In genomic region chr17:43456661-43457361, GRCh38 we compare ENCODE assay signal across 1 cellular context.
A peak's percentile ranks its signal among the peaks of the same experiment; 100 is the strongest.
TF ChIP-seq lines count a peak whose summit lies in the region.

No MANE protein-coding gene starts in this region.

TF ChIP-seq in HepG2, 621 proteins besides CTCF, POLR2A, EP300 and RAD21 (continued from another document and continues in another):
- TF ChIP-seq ESRRA (CRISPR knock-in tag; IDR thresholded peaks at IDR 0.05; ENCODE audit: low read depth) (peak; percentile 97), NBN (conservative IDR thresholded peaks at IDR 0.05) (no peak), ZNF737 (CRISPR knock-in tag; IDR thresholded peaks at IDR 0.05; ENCODE audit: borderline replicate concordance) (no peak), ZBTB39 (CRISPR knock-in tag; IDR thresholded peaks at IDR 0.05) (peak; percentile 93; the same call in 1 of the 2 replicates), ZNF691 (CRISPR knock-in tag; IDR thresholded peaks at IDR 0.05; ENCODE audit: borderline replicate concordance, low read depth) (peak; percentile 98), SP1 (IDR thresholded peaks at IDR 0.05) (no peak), SP1 (CRISPR knock-in tag; IDR thresholded peaks at IDR 0.05) (peak; percentile 45; the same call in 1 of the 2 replicates), ZNF30 (CRISPR knock-in tag; IDR thresholded peaks at IDR 0.05) (no peak), ZNF407 (CRISPR knock-in tag; IDR thresholded peaks at IDR 0.05; ENCODE audit: not compliant biosample characterization) (no peak), ZNF646 (CRISPR knock-in tag; IDR thresholded peaks at IDR 0.05) (peak; percentile 56; the same call in 1 of the 2 replicates), PAF1 (CRISPR knock-in tag; IDR thresholded peaks at IDR 0.05) (no peak), TEAD3 (CRISPR knock-in tag; optimal IDR thresholded peaks at IDR 0.05; ENCODE audit: borderline replicate concordance) (peak; percentile 87), SIN3B (IDR thresholded peaks at IDR 0.05; ENCODE audit: low read length) (0 out of 2 replicates have a peak, but pooled peaks have one; percentile 16), ZNF792 (CRISPR knock-in tag; IDR thresholded peaks at IDR 0.05) (peak; percentile 95), ZNF878 (CRISPR knock-in tag; IDR thresholded peaks at IDR 0.05) (peak; percentile 87), BCL6 (CRISPR knock-in tag; IDR thresholded peaks at IDR 0.05) (peak; percentile 97), FOXP4 (CRISPR knock-in tag; IDR thresholded peaks at IDR 0.05) (peak; percentile 99), ZBTB8A (CRISPR knock-in tag; IDR thresholded peaks at IDR 0.05; ENCODE audit: borderline replicate concordance, low read depth) (no peak), ZNF619 (CRISPR knock-in tag; IDR thresholded peaks at IDR 0.05) (no peak), YY1 (IDR thresholded peaks at IDR 0.05; ENCODE audit: insufficient read depth, insufficient replicate concordance, low read depth, low read length) (peak; percentile 37), HMGXB4 (CRISPR knock-in tag; IDR thresholded peaks at IDR 0.05; ENCODE audit: borderline replicate concordance in 1 of 2, low read depth in 1 of 2) (peak; percentile 55 to 81; a peak in 3 of 4 replicates), RAD51 (IDR thresholded peaks at IDR 0.05; ENCODE audit: borderline replicate concordance) (peak; percentile 17; the same call in 1 of the 2 replicates), ZNF577 (CRISPR knock-in tag; IDR thresholded peaks at IDR 0.05; ENCODE audit: borderline replicate concordance, low read depth) (no peak), CCDC6 (CRISPR knock-in tag; IDR thresholded peaks at IDR 0.05) (peak; percentile 71; the same call in 1 of the 2 replicates), ZNF776 (CRISPR knock-in tag; IDR thresholded peaks at IDR 0.05) (no peak), ZNF780A (CRISPR knock-in tag; IDR thresholded peaks at IDR 0.05) (peak; percentile 78; the same call in 1 of the 2 replicates), SNAI1 (CRISPR knock-in tag; IDR thresholded peaks at IDR 0.05; ENCODE audit: borderline replicate concordance) (peak; percentile 36; the same call in 1 of the 2 replicates), TFE3 (CRISPR knock-in tag; IDR thresholded peaks at IDR 0.05) (peak; percentile 92), HMG20B (CRISPR knock-in tag; conservative IDR thresholded peaks at IDR 0.05) (peak; percentile 93), ZNF234 (CRISPR knock-in tag; conservative IDR thresholded peaks at IDR 0.05) (no peak), SIN3A (IDR thresholded peaks at IDR 0.05; ENCODE audit: borderline replicate concordance, low read depth, low read length) (peak; percentile 94), KMT2A (CRISPR knock-in tag; IDR thresholded peaks at IDR 0.05) (peak; percentile 66; the same call in 1 of the 2 replicates), TCF7L2 (IDR thresholded peaks at IDR 0.05; ENCODE audit: low read depth, low read length) (no peak)
